ENCODE assay signal across 2 cellular contexts in genomic region chr15:84909029-84909428, GRCh38.
TF ChIP-seq lines count a peak whose summit lies in the region.

No MANE protein-coding gene starts in this region.

TF ChIP-seq in HepG2, 621 proteins besides CTCF, POLR2A, EP300 and RAD21:
- peak; percentile 99 for TF ChIP-seq ZNF543 (CRISPR knock-in tag; IDR thresholded peaks at IDR 0.05)
- no peak for TF ChIP-seq ZNF775 (CRISPR knock-in tag; IDR thresholded peaks at IDR 0.05; ENCODE audit: borderline replicate concordance)
- no peak for TF ChIP-seq HHEX (CRISPR knock-in tag; IDR thresholded peaks at IDR 0.05)

TF ChIP-seq in K562, 482 proteins besides CTCF, POLR2A, EP300 and RAD21:
- no peak for TF ChIP-seq MCM7 (IDR thresholded peaks at IDR 0.05)
- no peak for TF ChIP-seq ZNF764 (CRISPR knock-in tag; IDR thresholded peaks at IDR 0.05; ENCODE audit: low read depth)
- TF ChIP-seq MITF (IDR thresholded peaks at IDR 0.05) = no peak
- peak; percentile 81 for TF ChIP-seq ZFP36 (IDR thresholded peaks at IDR 0.05; ENCODE audit: low read depth, low read length, partially characterized antibody)
